8 cellular contexts compared by ENCODE assay signal in genomic region chr4:176002007-176002623, GRCh38.
DNase-seq lines count a peak whose midpoint lies in the region; ATAC-seq and TF ChIP-seq lines count a peak whose summit lies in the region.

No MANE protein-coding gene starts in this region.

- H3K27me3 ChIP-seq in HUES6 (ENCODE audit: control insufficient read depth, insufficient read depth, low read length) = peaks cover 33% of the 10 kb centered on the region
- peaks cover 28% of the 10 kb centered on the region for H3K27me3 ChIP-seq in iPS-15b (ENCODE audit: control insufficient read depth, insufficient read depth, low read length)
- H3K27me3 ChIP-seq in sigmoid colon = no peaks in the 10 kb centered on the region
- H3K27me3 ChIP-seq in CD4-positive, alpha-beta T cell (ENCODE audit: control insufficient read depth, insufficient read depth, low read length) = peaks cover 27% of the 10 kb centered on the region

- no peaks in the 10 kb centered on the region for H3K36me3 Mint-ChIP-seq in activated naive CD8-positive, alpha-beta T cell treated with anti-CD3 and anti-CD28 coated beads, Interleukin-2, amount 50 U/mL, for 24 hours (ENCODE audit: low read depth)
- no peaks in the 10 kb centered on the region for H3K36me3 Mint-ChIP-seq in CD4-positive, alpha-beta T cell (ENCODE audit: low read depth)

- peak; percentile 61 for DNase-seq in ELR (ENCODE audit: low read depth)
- DNase-seq in activated naive CD8-positive, alpha-beta T cell treated with anti-CD3 and anti-CD28 coated beads, Interleukin-2, amount 50 U/mL, for 24 hours = peak; percentile 16
- DNase-seq in sigmoid colon = peak; percentile 74
- no peak for DNase-seq in inferior parietal cortex (ENCODE audit: extremely low spot score)
- no peak for DNase-seq in CD4-positive, alpha-beta T cell

- no peaks in the 10 kb centered on the region for H3K9me3 ChIP-seq in HUES6 (ENCODE audit: control insufficient read depth, insufficient read depth, low read depth, low read length)
- H3K9me3 ChIP-seq in iPS-15b (ENCODE audit: control insufficient read depth, insufficient read depth, low read length) = no peaks in the 10 kb centered on the region
- no peaks in the 10 kb centered on the region for H3K9me3 ChIP-seq in sigmoid colon
- H3K9me3 ChIP-seq in CD4-positive, alpha-beta T cell (ENCODE audit: control insufficient read depth, low read length) = no peaks in the 10 kb centered on the region

- no peak overlapping the region for H3K9ac ChIP-seq in HUES6 (ENCODE audit: low read length)
- H3K9ac ChIP-seq in iPS-15b (ENCODE audit: low read depth, low read length) = peak overlapping the region; percentile 49

- POLR2A ChIA-PET in CD4-positive, alpha-beta T cell (lab: Charles Lee) = no interaction called here

- H3K9me3 Mint-ChIP-seq in activated naive CD8-positive, alpha-beta T cell treated with anti-CD3 and anti-CD28 coated beads, Interleukin-2, amount 50 U/mL, for 24 hours = no peaks in the 10 kb centered on the region
- H3K9me3 Mint-ChIP-seq in CD4-positive, alpha-beta T cell = no peaks in the 10 kb centered on the region

- peak in 1 of 2 donors; percentile 23 for TF ChIP-seq POLR2A in sigmoid colon (IDR thresholded peaks at IDR 0.05)

- peak; percentile 72 for ATAC-seq in GM21381 (IDR thresholded peaks at IDR 0.05; ENCODE audit: unreplicated experiment)
- ATAC-seq in activated naive CD8-positive, alpha-beta T cell treated with anti-CD3 and anti-CD28 coated beads, Interleukin-2, amount 50 U/mL, for 24 hours = peak; percentile 24
- no peak for ATAC-seq in CD4-positive, alpha-beta T cell (ENCODE audit: poor library complexity)

- no peak for TF ChIP-seq EP300 in sigmoid colon (IDR thresholded peaks at IDR 0.05)

- WGBS in sigmoid colon, 2 donors = 1 to 2% methylated on average over 44 of the region's 44 CpGs

- H3K27ac ChIP-seq in HUES6 (ENCODE audit: low read depth, low read length) (no peak overlapping the region), sigmoid colon (peak overlapping the region; percentile 82 to 89 (median 86))
- no peak overlapping the region for H3K27ac ChIP-seq in CD4-positive, alpha-beta T cell (ENCODE audit: low read depth, low read length)

- H3K27me3 Mint-ChIP-seq in activated naive CD8-positive, alpha-beta T cell treated with anti-CD3 and anti-CD28 coated beads, Interleukin-2, amount 50 U/mL, for 24 hours = peaks cover 40% of the 10 kb centered on the region
- H3K27me3 Mint-ChIP-seq in CD4-positive, alpha-beta T cell = peaks cover 57% of the 10 kb centered on the region

- H3K4me3 ChIP-seq in HUES6 (ENCODE audit: low read depth, low read length) (peak overlapping the region; percentile 69), iPS-15b (ENCODE audit: low read depth, low read length) (peak overlapping the region; percentile 91), sigmoid colon (peak overlapping the region; percentile 68 to 75 (median 73))

- H3K4me1 ChIP-seq in HUES6 (ENCODE audit: control insufficient read depth, insufficient read depth, low read length) (peaks cover 10% of the 10 kb centered on the region), iPS-15b (ENCODE audit: control insufficient read depth, insufficient read depth, low read length) (peaks cover 5% of the 10 kb centered on the region), sigmoid colon (peaks cover 0 to 22% (median 17%) of the 10 kb centered on the region in 4 donors)

- CTCF ChIA-PET in CD4-positive, alpha-beta T cell (lab: Charles Lee) = no interaction called here

- intact Hi-C loops in sigmoid colon (cut with DNase I) = loop anchor here (5.0 kb wide), 1 partner anchor 55 kb away; no protein-coding TSS in a partner anchor
- intact Hi-C loops in CD4-positive, alpha-beta T cell (cut with DNase I, micrococcal nuclease) = no loop called here

- no peaks in the 10 kb centered on the region for H3K36me3 ChIP-seq in HUES6 (ENCODE audit: control insufficient read depth, insufficient read depth, low read length)
- no peaks in the 10 kb centered on the region for H3K36me3 ChIP-seq in iPS-15b (ENCODE audit: control insufficient read depth, insufficient read depth, low read length)
- no peaks in the 10 kb centered on the region for H3K36me3 ChIP-seq in sigmoid colon

- H3K27ac Mint-ChIP-seq in activated naive CD8-positive, alpha-beta T cell treated with anti-CD3 and anti-CD28 coated beads, Interleukin-2, amount 50 U/mL, for 24 hours = no peak overlapping the region
- no peak overlapping the region for H3K27ac Mint-ChIP-seq in CD4-positive, alpha-beta T cell

- H3K4me3 Mint-ChIP-seq in activated naive CD8-positive, alpha-beta T cell treated with anti-CD3 and anti-CD28 coated beads, Interleukin-2, amount 50 U/mL, for 24 hours = peak overlapping the region; percentile 53
- no peak overlapping the region for H3K4me3 Mint-ChIP-seq in CD4-positive, alpha-beta T cell

- peaks cover 9% of the 10 kb centered on the region for H3K4me1 Mint-ChIP-seq in activated naive CD8-positive, alpha-beta T cell treated with anti-CD3 and anti-CD28 coated beads, Interleukin-2, amount 50 U/mL, for 24 hours
- no peaks in the 10 kb centered on the region for H3K4me1 Mint-ChIP-seq in CD4-positive, alpha-beta T cell (ENCODE audit: low read depth)

- TF ChIP-seq CTCF in sigmoid colon (IDR thresholded peaks at IDR 0.05) = no peak
- TF ChIP-seq CTCF in CD4-positive, alpha-beta T cell (IDR thresholded peaks at IDR 0.05) = no peak

Comparison
In these comparisons a context has a peak if more than half of its experiments do, and no peak if none do; other contexts are left out.
1. DNase-seq: peak in ELR (single experiment), activated naive CD8-positive, alpha-beta T cell treated with anti-CD3 and anti-CD28 coated beads, Interleukin-2, amount 50 U/mL, for 24 hours (single experiment) and sigmoid colon (single experiment); none in inferior parietal cortex (single experiment) and CD4-positive, alpha-beta T cell (0 of 10).
2. H3K27ac ChIP-seq: peak in sigmoid colon (4 of 4); none in HUES6 (single experiment) and CD4-positive, alpha-beta T cell (single experiment).
3. Peak in every context shown above with its lines, with median percentiles within 50 percentile points of each other: H3K4me3 ChIP-seq.